12 cellular contexts compared by ENCODE assay signal in genomic region chr3:196486263-196486662, GRCh38. TPM values are rescaled to one million over a fixed set of nuclear protein-coding genes. Genes with fewer than 3 reads are reported as not detected.
A peak's percentile ranks its signal among the peaks of the same experiment; 100 is the strongest.
DNase-seq lines count a peak whose midpoint lies in the region; ATAC-seq and TF ChIP-seq lines count a peak whose summit lies in the region.
"Had no signal": no experiment of that assay in that cellular context is flagged by ENCODE, and none has a peak within 500 bp of the region (broad histone marks: within the 10 kb centered on the region; RNA-seq: fewer than 3 reads in every experiment).

No MANE protein-coding gene starts in this region.

- intact Hi-C loops in upper lobe of right lung (cut with DNase I): no loop called here
- intact Hi-C loops in activated T-helper 1 cell treated with anti-CD3 and anti-CD28 coated beads, Interleukin-12 subunit alpha, Interleukin-12 subunit beta, Interleukin-2, Interleukin-4 antibody, amounts not matched to agents 30 ng/mL and 10 ng/mL and 1 ng/mL, durations not matched to agents 14 hours and 24 hours and 36 hours (cut with micrococcal nuclease): loop anchor here (1.0 kb wide), 1 partner anchor 33 kb away; no protein-coding TSS in a partner anchor
- intact Hi-C loops in spleen (cut with DNase I; ENCODE audit: low total_unique reads): no loop called here

- H3K4me3 ChIP-seq in SK-N-SH (ENCODE audit: low read depth in 2 of 2, low read length in 1 of 2) (no peak overlapping the region), upper lobe of right lung (no peak overlapping the region), spleen (no peak overlapping the region)
- H3K4me3 ChIP-seq: HAP-1 had no signal

- TF ChIP-seq CTCF in SK-N-SH (IDR thresholded peaks at IDR 0.05) (peak; percentile 44), upper lobe of right lung (IDR thresholded peaks at IDR 0.05) (peak; percentile 32), spleen (IDR thresholded peaks at IDR 0.05 in 8 of 11, conservative IDR thresholded peaks at IDR 0.05 in 3 of 11) (peak in 3 of 11 experiments; percentile 10 to 22 (median 19))

- H3K36me3 Mint-ChIP-seq in activated T-helper 1 cell treated with anti-CD3 and anti-CD28 coated beads, Interleukin-12 subunit alpha, Interleukin-12 subunit beta, Interleukin-2, Interleukin-4 antibody, amounts not matched to agents 30 ng/mL and 10 ng/mL and 1 ng/mL, durations not matched to agents 14 hours and 24 hours and 36 hours (ENCODE audit: low read depth): peaks cover 29% of the 10 kb centered on the region

- H3K27me3 Mint-ChIP-seq in activated T-helper 1 cell treated with anti-CD3 and anti-CD28 coated beads, Interleukin-12 subunit alpha, Interleukin-12 subunit beta, Interleukin-2, Interleukin-4 antibody, amounts not matched to agents 30 ng/mL and 10 ng/mL and 1 ng/mL, durations not matched to agents 14 hours and 24 hours and 36 hours (ENCODE audit: insufficient read depth): no peaks in the 10 kb centered on the region
- H3K27me3 Mint-ChIP-seq: dendritic cell treated with granulocyte-macrophage colony-stimulating factor and Interleukin-4, amounts not matched to agents 40 ng/mL and 50 ng/mL, for 4 days had no signal

- TF ChIP-seq RAD21 in SK-N-SH (IDR thresholded peaks at IDR 0.05; ENCODE audit: low read length): peak; percentile 52

- peaks cover 16% of the 10 kb centered on the region; the same call in 1 of the 2 replicates for H4K20me1 ChIP-seq in SK-N-SH (ENCODE audit: insufficient read depth)

- no peak overlapping the region for H3K9ac ChIP-seq in SK-N-SH

- no peaks in the 10 kb centered on the region for H3F3A ChIP-seq in SK-N-SH (replicated peaks; ENCODE audit: insufficient read depth)

- no peak for TF ChIP-seq EP300 in SK-N-SH (IDR thresholded peaks at IDR 0.05; ENCODE audit: borderline replicate concordance in 1 of 2, low read depth in 1 of 2, low read length in 1 of 2)

- no peak overlapping the region for H3K27ac Mint-ChIP-seq in activated T-helper 1 cell treated with anti-CD3 and anti-CD28 coated beads, Interleukin-12 subunit alpha, Interleukin-12 subunit beta, Interleukin-2, Interleukin-4 antibody, amounts not matched to agents 30 ng/mL and 10 ng/mL and 1 ng/mL, durations not matched to agents 14 hours and 24 hours and 36 hours
- H3K27ac Mint-ChIP-seq: dendritic cell treated with granulocyte-macrophage colony-stimulating factor and Interleukin-4, amounts not matched to agents 40 ng/mL and 50 ng/mL, for 4 days; mesothelial cell of epicardium had no signal

- H3K27ac ChIP-seq in SK-N-SH (ENCODE audit: low read depth in 2 of 2, low read length in 1 of 2) (no peak overlapping the region), upper lobe of right lung (no peak overlapping the region), spleen (no peak overlapping the region)

- WGBS in SK-N-SH (ENCODE audit: low lambda C conversion rate): 91% methylated on average over 8 of the region's 8 CpGs
- 82 to 91% (median 89%) methylated on average over 8 of the region's 8 CpGs for WGBS in spleen, 5 donors

- H3K79me2 ChIP-seq in SK-N-SH (ENCODE audit: insufficient read depth): peaks cover 68% of the 10 kb centered on the region

- POLR2A ChIA-PET in SK-N-SH (lab: Yijun Ruan, JAX): no interaction called here

- no peak for ATAC-seq in upper lobe of right lung
- ATAC-seq in HG02798 (IDR thresholded peaks at IDR 0.05; ENCODE audit: poor library complexity, unreplicated experiment): no peak

- H3K4me2 ChIP-seq in SK-N-SH: no peak overlapping the region

- H3K9me3 ChIP-seq in SK-N-SH (no peaks in the 10 kb centered on the region), upper lobe of right lung (no peaks in the 10 kb centered on the region), spleen (no peaks in the 10 kb centered on the region)
- H3K9me3 ChIP-seq: HAP-1 had no signal

- TF ChIP-seq POLR2A in erythroblast (IDR thresholded peaks at IDR 0.05; ENCODE audit: low read length) (no peak), spleen (IDR thresholded peaks at IDR 0.05) (no peak)

- H3K4me1 ChIP-seq in SK-N-SH (ENCODE audit: control insufficient read depth in 1 of 2, insufficient read depth in 2 of 2, low read depth in 1 of 2, low read length in 1 of 2) (no peaks in the 10 kb centered on the region), upper lobe of right lung (no peaks in the 10 kb centered on the region), spleen (peaks cover 0 to 18% (median 2%) of the 10 kb centered on the region in 6 donors)

- H3K27me3 ChIP-seq in SK-N-SH (ENCODE audit: insufficient read depth) (no peaks in the 10 kb centered on the region), upper lobe of right lung (no peaks in the 10 kb centered on the region), spleen (replicated peaks in 1 of 7) (no peaks in the 10 kb centered on the region)

- no peak overlapping the region for H2AFZ ChIP-seq in SK-N-SH (ENCODE audit: low read depth)

- H3K36me3 ChIP-seq in SK-N-SH (replicated peaks in 1 of 2; ENCODE audit: control insufficient read depth in 1 of 2, insufficient read depth in 2 of 2, low read length in 1 of 2): peaks cover 44 to 58% of the 10 kb centered on the region in 2 experiments
- peaks cover 69% of the 10 kb centered on the region for H3K36me3 ChIP-seq in upper lobe of right lung
- peaks cover 7 to 90% (median 64%) of the 10 kb centered on the region in 6 donors for H3K36me3 ChIP-seq in spleen

- H3K9me3 Mint-ChIP-seq in activated T-helper 1 cell treated with anti-CD3 and anti-CD28 coated beads, Interleukin-12 subunit alpha, Interleukin-12 subunit beta, Interleukin-2, Interleukin-4 antibody, amounts not matched to agents 30 ng/mL and 10 ng/mL and 1 ng/mL, durations not matched to agents 14 hours and 24 hours and 36 hours: no peaks in the 10 kb centered on the region
- H3K9me3 Mint-ChIP-seq: dendritic cell treated with granulocyte-macrophage colony-stimulating factor and Interleukin-4, amounts not matched to agents 40 ng/mL and 50 ng/mL, for 4 days had no signal

- CTCF ChIA-PET in SK-N-SH (lab: Yijun Ruan, JAX): interaction anchor here (0.9 to 1.0 kb wide), 3 partner anchors 9 to 46 kb away, joined by 3 to 5 read pairs (median 3); no protein-coding TSS in a partner anchor

- no peaks in the 10 kb centered on the region for H3K4me1 Mint-ChIP-seq in activated T-helper 1 cell treated with anti-CD3 and anti-CD28 coated beads, Interleukin-12 subunit alpha, Interleukin-12 subunit beta, Interleukin-2, Interleukin-4 antibody, amounts not matched to agents 30 ng/mL and 10 ng/mL and 1 ng/mL, durations not matched to agents 14 hours and 24 hours and 36 hours (ENCODE audit: low read depth)
- H3K4me1 Mint-ChIP-seq: mesothelial cell of epicardium had no signal

- peak; percentile 22 for DNase-seq in stimulated activated CD4-positive, alpha-beta T cell treated with anti-CD3 and anti-CD28 coated beads, Interleukin-12 subunit alpha, Interleukin-12 subunit beta, amount 100 ng/mL, for 4 hours
- no peak for DNase-seq in stimulated activated CD4-positive, alpha-beta T cell treated with anti-CD3 and anti-CD28 coated beads, Interleukin-2, amount 100 ng/mL, for 48 hours
- DNase-seq in SK-N-SH (no peak), erythroblast (lab: John Stamatoyannopoulos, UW) (peak; percentile 6 to 29), upper lobe of right lung (no peak), spleen (no peak)
- DNase-seq in activated T-helper 1 cell treated with anti-CD3 and anti-CD28 coated beads, Interleukin-12 subunit alpha, Interleukin-12 subunit beta, Interleukin-2, Interleukin-4 antibody, amounts not matched to agents 30 ng/mL and 10 ng/mL and 1 ng/mL, durations not matched to agents 14 hours and 24 hours and 36 hours (ENCODE audit: low spot score): no peak
- DNase-seq: GF-D8 had no signal

- no peak overlapping the region for H3K4me3 Mint-ChIP-seq in activated T-helper 1 cell treated with anti-CD3 and anti-CD28 coated beads, Interleukin-12 subunit alpha, Interleukin-12 subunit beta, Interleukin-2, Interleukin-4 antibody, amounts not matched to agents 30 ng/mL and 10 ng/mL and 1 ng/mL, durations not matched to agents 14 hours and 24 hours and 36 hours
- H3K4me3 Mint-ChIP-seq: dendritic cell treated with granulocyte-macrophage colony-stimulating factor and Interleukin-4, amounts not matched to agents 40 ng/mL and 50 ng/mL, for 4 days; mesothelial cell of epicardium had no signal

- no peaks in the 10 kb centered on the region for H3K9me2 ChIP-seq in SK-N-SH

RNA-seq across cellular contexts. Expression of gene RNF168, which starts 17.3 kb away (rescaled TPM):
- polyA plus RNA-seq in SK-N-SH (2012; rRNA removed) (1.8 and 1.9 TPM in 2 replicates), spleen (1 to 10 TPM; 3.4 to 7.0 (median 3.7) TPM)
- polyA plus RNA-seq in SK-N-SH (2012; cell fraction: cytosol; rRNA removed): 2.0 and 2.2 TPM in 2 replicates
- 2.6 and 3.3 TPM in 2 replicates for polyA plus RNA-seq in SK-N-SH (2012; cell fraction: nucleus; rRNA removed)
- total RNA-seq in upper lobe of right lung (21.1 TPM), spleen (10 to 100 TPM; 17.9 to 28.3 (median 24.2) TPM)
- 32.1 and 32.8 TPM in 2 replicates for total RNA-seq in activated T-helper 1 cell treated with anti-CD3 and anti-CD28 coated beads, Interleukin-12 subunit alpha, Interleukin-12 subunit beta, Interleukin-2, Interleukin-4 antibody, amounts not matched to agents 30 ng/mL and 10 ng/mL and 1 ng/mL, durations not matched to agents 14 hours and 24 hours and 36 hours

RNA-seq across cellular contexts. Expression of gene SMCO1, which starts 28.9 kb away (rescaled TPM):
- polyA plus RNA-seq in SK-N-SH (2012; rRNA removed) (not detected in 2 replicates), spleen (not detected)
- not detected in 2 replicates for polyA plus RNA-seq in SK-N-SH (2012; cell fraction: cytosol; rRNA removed)
- 0.04 and 0.05 TPM in 2 replicates for polyA plus RNA-seq in SK-N-SH (2012; cell fraction: nucleus; rRNA removed)
- total RNA-seq in upper lobe of right lung (not detected), spleen (not detected)
- not detected in 2 replicates for total RNA-seq in activated T-helper 1 cell treated with anti-CD3 and anti-CD28 coated beads, Interleukin-12 subunit alpha, Interleukin-12 subunit beta, Interleukin-2, Interleukin-4 antibody, amounts not matched to agents 30 ng/mL and 10 ng/mL and 1 ng/mL, durations not matched to agents 14 hours and 24 hours and 36 hours
- total RNA-seq: mesothelial cell of epicardium had no signal

RNA-seq across cellular contexts. Expression of gene UBXN7, which starts 54.0 kb away (rescaled TPM):
- polyA plus RNA-seq in SK-N-SH (2012; rRNA removed) (6.4 and 8.1 TPM in 2 replicates), spleen (10 to 100 TPM in 1 of 3 donors, 1 to 10 TPM in 2; 2.4 to 12.8 (median 2.5) TPM)
- polyA plus RNA-seq in SK-N-SH (2012; cell fraction: cytosol; rRNA removed): 7.3 and 7.6 TPM in 2 replicates
- polyA plus RNA-seq in SK-N-SH (2012; cell fraction: nucleus; rRNA removed): 5.2 and 9.4 TPM in 2 replicates
- total RNA-seq in upper lobe of right lung (54.0 TPM), spleen (10 to 100 TPM; 21.1 to 59.0 (median 53.6) TPM)
- 54.8 and 60.9 TPM in 2 replicates for total RNA-seq in activated T-helper 1 cell treated with anti-CD3 and anti-CD28 coated beads, Interleukin-12 subunit alpha, Interleukin-12 subunit beta, Interleukin-2, Interleukin-4 antibody, amounts not matched to agents 30 ng/mL and 10 ng/mL and 1 ng/mL, durations not matched to agents 14 hours and 24 hours and 36 hours

Comparison
In these comparisons a context has a peak if more than half of its experiments do, and no peak if none do; other contexts are left out.
1. DNase-seq: peak in stimulated activated CD4-positive, alpha-beta T cell treated with anti-CD3 and anti-CD28 coated beads, Interleukin-12 subunit alpha, Interleukin-12 subunit beta, amount 100 ng/mL, for 4 hours (single experiment) and erythroblast (2 of 2); none in stimulated activated CD4-positive, alpha-beta T cell treated with anti-CD3 and anti-CD28 coated beads, Interleukin-2, amount 100 ng/mL, for 48 hours (0 of 2), SK-N-SH (single experiment), upper lobe of right lung (single experiment), activated T-helper 1 cell treated with anti-CD3 and anti-CD28 coated beads, Interleukin-12 subunit alpha, Interleukin-12 subunit beta, Interleukin-2, Interleukin-4 antibody, amounts not matched to agents 30 ng/mL and 10 ng/mL and 1 ng/mL, durations not matched to agents 14 hours and 24 hours and 36 hours (single experiment) and spleen (single experiment).